ENCODE assay signal across 27 cellular contexts in genomic region chr1:167562697-167563096, GRCh38. TPM values are rescaled to one million over a fixed set of nuclear protein-coding genes. Genes with fewer than 3 reads are reported as not detected.
A peak's percentile ranks its signal among the peaks of the same experiment; 100 is the strongest.
DNase-seq lines count a peak whose midpoint lies in the region; ATAC-seq and TF ChIP-seq lines count a peak whose summit lies in the region.
"Had no signal": no experiment of that assay in that cellular context is flagged by ENCODE, and none has a peak within 500 bp of the region (broad histone marks: within the 10 kb centered on the region; RNA-seq: fewer than 3 reads in every experiment).

No MANE protein-coding gene starts in this region.

- no peaks in the 10 kb centered on the region for H3K36me3 Mint-ChIP-seq in CD4-positive, alpha-beta memory T cell
- H3K36me3 Mint-ChIP-seq in activated T-cell treated with anti-CD3 and anti-CD28 coated beads, Interleukin-2, amount 50 U/mL, for 24 hours (ENCODE audit: low read depth) = no peaks in the 10 kb centered on the region
- H3K36me3 Mint-ChIP-seq: CD8-positive, alpha-beta T cell had no signal

- no peaks in the 10 kb centered on the region for H4K20me1 ChIP-seq in BLaER1 treated with 17β-estradiol and CSF1 and Interleukin-3, amounts not matched to agents 10 nM and 100 nM

- no peak overlapping the region for H3K4me3 Mint-ChIP-seq in CD4-positive, alpha-beta memory T cell
- H3K4me3 Mint-ChIP-seq in activated T-cell treated with anti-CD3 and anti-CD28 coated beads, Interleukin-2, amount 50 U/mL, for 24 hours = no peak overlapping the region
- H3K4me3 Mint-ChIP-seq: activated B cell treated with CpG ODN at 0.5 μM for 24 hours; CD8-positive, alpha-beta T cell; nephron progenitor cell; T-helper 2 cell treated with Interferon-gamma antibody and Interleukin-4, amounts not matched to agents 5 μg/mL and 100 μg/mL, for 36 hours had no signal

- no peaks in the 10 kb centered on the region for H3K36me3 ChIP-seq in BLaER1 treated with 17β-estradiol and CSF1 and Interleukin-3, amounts not matched to agents 10 nM and 100 nM
- H3K36me3 ChIP-seq in CD4-positive, alpha-beta memory T cell (ENCODE audit: insufficient read depth, low read length) = no peaks in the 10 kb centered on the region
- H3K36me3 ChIP-seq: brain microvascular endothelial cell, gastroesophageal sphincter, right lobe of liver, upper lobe of right lung had no signal

- no peaks in the 10 kb centered on the region for H3K9me3 ChIP-seq in BLaER1 treated with 17β-estradiol and CSF1 and Interleukin-3, amounts not matched to agents 10 nM and 100 nM (replicated peaks in 1 of 11)
- H3K9me3 ChIP-seq in CD4-positive, alpha-beta memory T cell (ENCODE audit: control insufficient read depth in 1 of 2, low read length in 2 of 2) = no peaks in the 10 kb centered on the region
- H3K9me3 ChIP-seq: gastroesophageal sphincter, mucosa of descending colon, right lobe of liver, upper lobe of right lung had no signal

- peak overlapping the region in 4 of 11 experiments; percentile 18 to 72 (median 58); a peak in 6 of 22 replicates for H3K9ac ChIP-seq in BLaER1 treated with 17β-estradiol and CSF1 and Interleukin-3, amounts not matched to agents 10 nM and 100 nM
- H3K9ac ChIP-seq: parathyroid adenoma had no signal

- H3K4me1 Mint-ChIP-seq in CD4-positive, alpha-beta memory T cell = peaks cover 0 to 1% (median 0%) of the 10 kb centered on the region in 4 donors
- no peaks in the 10 kb centered on the region for H3K4me1 Mint-ChIP-seq in activated T-cell treated with anti-CD3 and anti-CD28 coated beads, Interleukin-2, amount 50 U/mL, for 24 hours (ENCODE audit: low read depth)

- CTCF ChIA-PET in CD4-positive, alpha-beta memory T cell (lab: Charles Lee; ENCODE audit: partially characterized antibody) = interaction anchor here (1.0 to 2.9 kb wide), 3 partner anchors 9 to 305 kb away, joined by 3 to 13 read pairs (median 5); partner anchors contain the start of gene CREG1

- no peaks in the 10 kb centered on the region for H3K9me3 Mint-ChIP-seq in CD4-positive, alpha-beta memory T cell
- H3K9me3 Mint-ChIP-seq in activated T-cell treated with anti-CD3 and anti-CD28 coated beads, Interleukin-2, amount 50 U/mL, for 24 hours = no peaks in the 10 kb centered on the region
- H3K9me3 Mint-ChIP-seq: activated B cell treated with CpG ODN at 0.5 μM for 24 hours; CD8-positive, alpha-beta T cell; nephron progenitor cell; T-helper 2 cell treated with Interferon-gamma antibody and Interleukin-4, amounts not matched to agents 5 μg/mL and 100 μg/mL, for 36 hours had no signal

- POLR2A ChIA-PET in CD4-positive, alpha-beta memory T cell (lab: Charles Lee; ENCODE audit: partially characterized antibody) = no interaction called here

- H3K27ac ChIP-seq in BLaER1 treated with 17β-estradiol and CSF1 and Interleukin-3, amounts not matched to agents 10 nM and 100 nM = peak overlapping the region in 7 of 11 experiments; percentile 13 to 85 (median 74); a peak in 10 of 22 replicates
- no peak overlapping the region for H3K27ac ChIP-seq in CD4-positive, alpha-beta memory T cell (ENCODE audit: low read depth, low read length)
- H3K27ac ChIP-seq: brain microvascular endothelial cell, gastroesophageal sphincter, parathyroid adenoma, right lobe of liver, upper lobe of right lung had no signal

- H3K4me2 ChIP-seq in BLaER1 treated with 17β-estradiol and CSF1 and Interleukin-3, amounts not matched to agents 10 nM and 100 nM = peak overlapping the region in 6 of 11 experiments; percentile 68 to 93 (median 81); a peak in 10 of 22 replicates

- no peak overlapping the region for H3K4me3 ChIP-seq in BLaER1 treated with 17β-estradiol and CSF1 and Interleukin-3, amounts not matched to agents 10 nM and 100 nM
- no peak overlapping the region for H3K4me3 ChIP-seq in fibroblast of the aortic adventitia (ENCODE audit: low read depth, low read length)
- H3K4me3 ChIP-seq in CD4-positive, alpha-beta memory T cell (ENCODE audit: low read length in 2 of 2) = no peak overlapping the region
- H3K4me3 ChIP-seq: gastroesophageal sphincter, mucosa of descending colon, right lobe of liver, upper lobe of right lung had no signal

- no peaks in the 10 kb centered on the region for H3K27me3 ChIP-seq in BLaER1 treated with 17β-estradiol and CSF1 and Interleukin-3, amounts not matched to agents 10 nM and 100 nM
- no peaks in the 10 kb centered on the region for H3K27me3 ChIP-seq in CD4-positive, alpha-beta memory T cell (ENCODE audit: insufficient read depth, low read length)
- H3K27me3 ChIP-seq: brain microvascular endothelial cell, gastroesophageal sphincter, right lobe of liver, upper lobe of right lung had no signal

- peak overlapping the region in 1 of 7 donors; percentile 14 for H3K27ac Mint-ChIP-seq in CD4-positive, alpha-beta memory T cell
- no peak overlapping the region for H3K27ac Mint-ChIP-seq in activated T-cell treated with anti-CD3 and anti-CD28 coated beads, Interleukin-2, amount 50 U/mL, for 24 hours
- H3K27ac Mint-ChIP-seq: activated B cell treated with CpG ODN at 0.5 μM for 24 hours; CD8-positive, alpha-beta T cell; nephron progenitor cell; T-helper 2 cell treated with Interferon-gamma antibody and Interleukin-4, amounts not matched to agents 5 μg/mL and 100 μg/mL, for 36 hours had no signal

- H3K4me1 ChIP-seq in BLaER1 treated with 17β-estradiol and CSF1 and Interleukin-3, amounts not matched to agents 10 nM and 100 nM = peaks cover 31 to 77% (median 49%) of the 10 kb centered on the region in 10 experiments
- H3K4me1 ChIP-seq in CD4-positive, alpha-beta memory T cell (ENCODE audit: insufficient read depth, low read length) = no peaks in the 10 kb centered on the region
- H3K4me1 ChIP-seq: gastroesophageal sphincter, parathyroid adenoma, right lobe of liver had no signal

- no peak for ATAC-seq in GM19397 (IDR thresholded peaks at IDR 0.05; ENCODE audit: unreplicated experiment)
- ATAC-seq: CD8-positive, alpha-beta T cell; HCT116 had no signal

- DNase-seq in LHCN-M2 (ENCODE audit: low read depth) = peak; percentile 50
- peak; percentile 83 for DNase-seq in amniotic epithelial cell (ENCODE audit: low read depth)
- DNase-seq in fibroblast of the aortic adventitia (ENCODE audit: low read depth) = peak; percentile 28
- no peak for DNase-seq in activated CD8-positive, alpha-beta memory T cell treated with anti-CD3 and anti-CD28 coated beads, Interleukin-2, amount 50 U/mL, for 4 hours
- no peak for DNase-seq in CD4-positive, alpha-beta memory T cell
- no peak for DNase-seq in activated T-cell treated with anti-CD3 and anti-CD28 coated beads, Interleukin-2, amount 50 U/mL, for 24 hours
- DNase-seq: ACHN; activated B cell treated with CpG ODN at 0.5 μM for 24 hours; activated CD4-positive, alpha-beta T cell treated with anti-CD3 and anti-CD28 coated beads, Interleukin-2, amount 50 U/mL, for 48 hours; activated gamma-delta T cell; brain microvascular endothelial cell; CD8-positive, alpha-beta T cell; cortex of kidney; mucosa of descending colon; NCI-H1417 treated with DMSO at 0.1 percent for 48 hours; nephron progenitor cell; right lobe of liver; RPMI8226; stimulated activated CD4-positive, alpha-beta T cell treated with anti-CD3 and anti-CD28 coated beads, Interleukin-15, amount 100 ng/mL, for 24 hours; upper lobe of right lung had no signal

- intact Hi-C loops in CD4-positive, alpha-beta memory T cell (cut with micrococcal nuclease) = no loop called here

- TF ChIP-seq CTCF in fibroblast of the aortic adventitia (IDR thresholded peaks at IDR 0.05; ENCODE audit: insufficient read depth, low read length) = no peak

- peaks cover 0 to 5% of the 10 kb centered on the region in 2 donors for H3K27me3 Mint-ChIP-seq in CD4-positive, alpha-beta memory T cell
- H3K27me3 Mint-ChIP-seq in activated T-cell treated with anti-CD3 and anti-CD28 coated beads, Interleukin-2, amount 50 U/mL, for 24 hours = no peaks in the 10 kb centered on the region
- H3K27me3 Mint-ChIP-seq: activated B cell treated with CpG ODN at 0.5 μM for 24 hours had no signal

RNA-seq across cellular contexts. Expression of gene CREG1, which starts 9.1 kb away (rescaled TPM):
- total RNA-seq in LHCN-M2 (2014; rRNA removed) = 51.4 and 61.9 TPM in 2 replicates
- polyA plus RNA-seq in LHCN-M2 (2012) = 18.9 TPM
- total RNA-seq in fibroblast of the aortic adventitia (ENCODE audit: low replicate concordance) = 91.4 and 272 TPM in 2 replicates
- 10 to 100 TPM; 21.0 to 21.7 TPM for total RNA-seq in CD4-positive, alpha-beta memory T cell
- 10 to 100 TPM; 19.4 to 27.7 TPM for polyA plus RNA-seq in CD4-positive, alpha-beta memory T cell

RNA-seq across cellular contexts. Expression of gene CD247, which starts 44.4 kb away (rescaled TPM):
- total RNA-seq in LHCN-M2 (2014; rRNA removed) = not detected in 2 replicates
- not detected for polyA plus RNA-seq in LHCN-M2 (2012)
- 0.16 and 0.18 TPM in 2 replicates for total RNA-seq in fibroblast of the aortic adventitia (ENCODE audit: low replicate concordance)
- 100 to 1,000 TPM; 340 to 341 TPM for total RNA-seq in CD4-positive, alpha-beta memory T cell
- polyA plus RNA-seq in CD4-positive, alpha-beta memory T cell = 100 to 1,000 TPM; 260 to 404 TPM
- polyA plus RNA-seq: keratinocyte had no signal

Comparison
In these comparisons a context has a peak if more than half of its experiments do, and no peak if none do; other contexts are left out.
1. DNase-seq: peak in LHCN-M2 (single experiment), amniotic epithelial cell (single experiment) and fibroblast of the aortic adventitia (single experiment); none in activated CD8-positive, alpha-beta memory T cell treated with anti-CD3 and anti-CD28 coated beads, Interleukin-2, amount 50 U/mL, for 4 hours (single experiment), CD4-positive, alpha-beta memory T cell (0 of 5) and activated T-cell treated with anti-CD3 and anti-CD28 coated beads, Interleukin-2, amount 50 U/mL, for 24 hours (single experiment).
2. RNA of gene CD247, which starts 44.4 kb away (total RNA-seq): 340 to 341 TPM in CD4-positive, alpha-beta memory T cell; 0.16 to 0.18 TPM in fibroblast of the aortic adventitia and not detected in LHCN-M2; every median in the first group is over 100 times any median in the second.